ENCODE assay signal across 2 cellular contexts in genomic region chr19:35870798-35871197, GRCh38.
TF ChIP-seq lines count a peak whose summit lies in the region.

No MANE protein-coding gene starts in this region.

TF ChIP-seq in GM23338, 12 proteins besides CTCF, POLR2A, EP300 and RAD21:
- TF ChIP-seq POLR2AphosphoS5 (IDR thresholded peaks at IDR 0.05; ENCODE audit: low read depth) (no peak), ETS1 (IDR thresholded peaks at IDR 0.05) (no peak)

TF ChIP-seq in neural cell, 6 proteins besides CTCF, POLR2A, EP300 and RAD21:
- TF ChIP-seq SMC3 (conservative IDR thresholded peaks at IDR 0.05; ENCODE audit: poor library complexity) (no peak), TAF1 (IDR thresholded peaks at IDR 0.05; ENCODE audit: low read depth) (no peak), EZH2 (IDR thresholded peaks at IDR 0.05; ENCODE audit: borderline replicate concordance, insufficient read depth, low read length, poor library complexity, severe bottlenecking) (no peak), POLR2AphosphoS5 (IDR thresholded peaks at IDR 0.05) (no peak), MXI1 (conservative IDR thresholded peaks at IDR 0.05; ENCODE audit: poor library complexity, severe bottlenecking) (no peak), REST (IDR thresholded peaks at IDR 0.05; ENCODE audit: borderline replicate concordance) (no peak)
